ENCODE assay signal across 29 cellular contexts in the genomic region with DNA sequence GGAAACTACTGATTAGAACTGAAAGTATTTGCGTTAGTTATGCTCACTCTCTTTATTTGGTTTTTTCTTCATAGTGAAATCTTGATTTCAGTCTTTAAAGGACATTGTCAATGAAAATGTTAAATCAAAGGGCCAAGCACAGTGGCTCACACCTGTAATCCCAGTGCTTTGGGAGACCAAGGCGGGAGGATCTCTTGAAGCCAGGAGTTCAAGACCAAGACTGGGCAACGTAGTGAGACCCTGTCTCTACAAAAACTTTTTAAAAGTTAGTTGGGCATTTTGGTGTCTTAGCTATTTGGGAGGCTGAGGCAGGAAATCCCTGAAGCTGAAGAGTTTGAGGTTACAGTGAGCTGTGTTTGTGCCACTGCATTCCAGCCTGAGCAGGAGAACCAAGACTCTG.
"Had no signal": no experiment of that assay in that cellular context is flagged by ENCODE, and none has a peak within 500 bp of the region (broad histone marks: within the 10 kb centered on the region; RNA-seq: fewer than 3 reads in every experiment).

No MANE protein-coding gene starts in this region.

- H3K9me3 Mint-ChIP-seq: activated CD4-positive, alpha-beta memory T cell treated with anti-CD3 and anti-CD28 coated beads for 36 hours; activated naive CD4-positive, alpha-beta T cell treated with anti-CD3 and anti-CD28 coated beads, Interleukin-2, amount 50 U/mL, for 24 hours; activated T-cell treated with anti-CD3 and anti-CD28 coated beads, Interleukin-2, amount 50 U/mL, for 72 hours; activated T-helper 17 cell treated with anti-CD3 and anti-CD28 coated beads, Interleukin-2, amount 50 U/mL, for 72 hours; central memory CD8-positive, alpha-beta T cell had no signal

- H3K9ac ChIP-seq: KMS-11 had no signal

- H3K27ac Mint-ChIP-seq: activated CD4-positive, alpha-beta memory T cell treated with anti-CD3 and anti-CD28 coated beads for 36 hours; activated naive CD4-positive, alpha-beta T cell treated with anti-CD3 and anti-CD28 coated beads, Interleukin-2, amount 50 U/mL, for 24 hours; activated T-cell treated with anti-CD3 and anti-CD28 coated beads, Interleukin-2, amount 50 U/mL, for 72 hours; activated T-helper 17 cell treated with anti-CD3 and anti-CD28 coated beads, Interleukin-2, amount 50 U/mL, for 72 hours had no signal

- H3K4me2 ChIP-seq: KMS-11 had no signal

- H3K4me3 ChIP-seq: cardiac muscle cell, colonic mucosa had no signal

- H3K4me3 Mint-ChIP-seq: activated CD4-positive, alpha-beta memory T cell treated with anti-CD3 and anti-CD28 coated beads for 36 hours; activated naive CD4-positive, alpha-beta T cell treated with anti-CD3 and anti-CD28 coated beads, Interleukin-2, amount 50 U/mL, for 24 hours; activated T-cell treated with anti-CD3 and anti-CD28 coated beads, Interleukin-2, amount 50 U/mL, for 72 hours; activated T-helper 17 cell treated with anti-CD3 and anti-CD28 coated beads, Interleukin-2, amount 50 U/mL, for 72 hours; central memory CD8-positive, alpha-beta T cell had no signal

- ATAC-seq: activated T-cell treated with anti-CD3 and anti-CD28 coated beads, Interleukin-2, amount 50 U/mL, for 72 hours; activated T-helper 17 cell treated with anti-CD3 and anti-CD28 coated beads, Interleukin-2, amount 50 U/mL, for 72 hours; PC-3 had no signal

- H3K27me3 ChIP-seq: cardiac muscle cell, colonic mucosa had no signal

- H3K27ac ChIP-seq: cardiac muscle cell, colonic mucosa, KMS-11 had no signal

- H3K4me1 ChIP-seq: colonic mucosa had no signal

- H3K36me3 ChIP-seq: cardiac muscle cell, colonic mucosa had no signal

- H3K27me3 Mint-ChIP-seq: activated CD4-positive, alpha-beta memory T cell treated with anti-CD3 and anti-CD28 coated beads for 36 hours; activated naive CD4-positive, alpha-beta T cell treated with anti-CD3 and anti-CD28 coated beads, Interleukin-2, amount 50 U/mL, for 24 hours; activated T-helper 17 cell treated with anti-CD3 and anti-CD28 coated beads, Interleukin-2, amount 50 U/mL, for 72 hours; central memory CD8-positive, alpha-beta T cell had no signal

- DNase-seq: activated CD4-positive, alpha-beta memory T cell treated with anti-CD3 and anti-CD28 coated beads for 36 hours; activated CD4-positive, alpha-beta T cell treated with anti-CD3 and anti-CD28 coated beads for 4 hours; activated CD4-positive, alpha-beta T cell treated with anti-CD3 and anti-CD28 coated beads, Interleukin-2, amount 50 U/mL, for 1 hour; activated CD4-positive, CD25-positive, alpha-beta regulatory T cell treated with anti-CD3 and anti-CD28 coated beads, Interleukin-2, amount 50 U/mL, for 72 hours; activated CD8-positive, alpha-beta memory T cell treated with anti-CD3 and anti-CD28 coated beads, Interleukin-2, amount 50 U/mL, for 4 hours; activated gamma-delta T cell; activated naive CD4-positive, alpha-beta T cell treated with Interleukin-2 at 50 U/mL for 16 hours; activated T-cell treated with anti-CD3 and anti-CD28 coated beads for 4 hours; activated T-cell treated with anti-CD3 and anti-CD28 coated beads, Interleukin-2, amount 50 U/mL, for 72 hours; amniotic stem cell; aorta; colonic mucosa; MM.1S; MV-4-11; NCI-H1436 treated with DMSO at 0.1 percent for 48 hours; NCI-H1694 treated with DMSO at 0.1 percent for 48 hours; NCI-H2029; NCI-H345; NCI-H510A; NCI-H526; NCI-H748 treated with DMSO at 0.1 percent for 48 hours; NK-92 treated with Interleukin-12 subunit alpha and Interleukin-12 subunit beta, amount 100 ng/mL, for 24 hours; PC-3; Right ventricle myocardium superior had no signal

- H3K9me3 ChIP-seq: colonic mucosa had no signal
